ENCODE assay signal across 9 cellular contexts in genomic region chr4:88027611-88028608, GRCh38. TPM values are rescaled to one million over a fixed set of nuclear protein-coding genes. Genes with fewer than 3 reads are reported as not detected.
A peak's percentile ranks its signal among the peaks of the same experiment; 100 is the strongest.
DNase-seq lines count a peak whose midpoint lies in the region; ATAC-seq and TF ChIP-seq lines count a peak whose summit lies in the region.
"Had no signal": no experiment of that assay in that cellular context is flagged by ENCODE, and none has a peak within 500 bp of the region (broad histone marks: within the 10 kb centered on the region; RNA-seq: fewer than 3 reads in every experiment).

No MANE protein-coding gene starts in this region.

- H3K4me3 Mint-ChIP-seq in CD4-positive, CD25-positive, alpha-beta regulatory T cell: no peak overlapping the region

- H3K27ac Mint-ChIP-seq in CD4-positive, CD25-positive, alpha-beta regulatory T cell: peak overlapping the region in 2 of 3 donors; percentile 14 to 27

- TF ChIP-seq CTCF in choroid plexus epithelial cell (conservative IDR thresholded peaks at IDR 0.05; ENCODE audit: low read depth, low read length) (no peak), omental fat pad (IDR thresholded peaks at IDR 0.05) (no peak), colonic mucosa (IDR thresholded peaks at IDR 0.05) (no peak)

- no peaks in the 10 kb centered on the region for H3K4me1 ChIP-seq in CD4-positive, CD25-positive, alpha-beta regulatory T cell (ENCODE audit: control insufficient read depth, insufficient read depth, low read length, poor library complexity, severe bottlenecking)
- H3K4me1 ChIP-seq in colonic mucosa: no peaks in the 10 kb centered on the region

- no peak for ATAC-seq in CD4-positive, CD25-positive, alpha-beta regulatory T cell (ENCODE audit: low read depth in 2 of 2)
- ATAC-seq in omental fat pad (ENCODE audit: low FRiP score): peak; percentile 76
- no peak for ATAC-seq in GM19452 (IDR thresholded peaks at IDR 0.05; ENCODE audit: unreplicated experiment)
- ATAC-seq in HG03442 (IDR thresholded peaks at IDR 0.05; ENCODE audit: unreplicated experiment): no peak
- no peak for ATAC-seq in HG03378 (IDR thresholded peaks at IDR 0.05; ENCODE audit: unreplicated experiment)

- no peaks in the 10 kb centered on the region for H3K27me3 ChIP-seq in CD4-positive, CD25-positive, alpha-beta regulatory T cell (ENCODE audit: control insufficient read depth, insufficient read depth, low read length)
- no peaks in the 10 kb centered on the region for H3K27me3 ChIP-seq in colonic mucosa

- peaks cover 0 to 9% (median 9%) of the 10 kb centered on the region in 7 donors for H3K9me3 Mint-ChIP-seq in CD4-positive, CD25-positive, alpha-beta regulatory T cell

- DNase-seq in CD4-positive, CD25-positive, alpha-beta regulatory T cell: no peak
- DNase-seq in NCI-H82 (lab: John Stamatoyannopoulos, UW) (peak; percentile 12), choroid plexus epithelial cell (ENCODE audit: low read depth) (peak; percentile 92), omental fat pad (ENCODE audit: low spot score) (no peak), colonic mucosa (no peak)

- no peaks in the 10 kb centered on the region for H3K36me3 ChIP-seq in CD4-positive, CD25-positive, alpha-beta regulatory T cell (ENCODE audit: control insufficient read depth, insufficient read depth, low read length)
- no peaks in the 10 kb centered on the region for H3K36me3 ChIP-seq in colonic mucosa

- H3K4me3 ChIP-seq in CD4-positive, CD25-positive, alpha-beta regulatory T cell (ENCODE audit: low read depth, low read length): no peak overlapping the region
- H3K4me3 ChIP-seq in choroid plexus epithelial cell (ENCODE audit: low read depth, low read length) (no peak overlapping the region), colonic mucosa (no peak overlapping the region)

- no peak overlapping the region for H3K9ac ChIP-seq in colonic mucosa (ENCODE audit: low read depth in 2 of 2, low read length in 2 of 2)

- no peak overlapping the region for H3K27ac ChIP-seq in CD4-positive, CD25-positive, alpha-beta regulatory T cell (ENCODE audit: insufficient read depth, low read length, poor library complexity, severe bottlenecking)
- H3K27ac ChIP-seq in colonic mucosa: no peak overlapping the region

- H3K9me3 ChIP-seq in CD4-positive, CD25-positive, alpha-beta regulatory T cell (ENCODE audit: control insufficient read depth in 2 of 2, low read length in 2 of 2): peaks cover 5 to 7% of the 10 kb centered on the region in 2 experiments
- no peaks in the 10 kb centered on the region for H3K9me3 ChIP-seq in colonic mucosa

- peaks cover 21% of the 10 kb centered on the region for H3K36me3 Mint-ChIP-seq in CD4-positive, CD25-positive, alpha-beta regulatory T cell

- no peaks in the 10 kb centered on the region for H3K27me3 Mint-ChIP-seq in CD4-positive, CD25-positive, alpha-beta regulatory T cell

- peaks cover 0 to 3% (median 0%) of the 10 kb centered on the region in 4 donors for H3K4me1 Mint-ChIP-seq in CD4-positive, CD25-positive, alpha-beta regulatory T cell

- intact Hi-C loops in colonic mucosa (cut with DNase I): no loop called here

RNA-seq across cellular contexts. Expression of gene PKD2, which starts 20.5 kb away (rescaled TPM):
- 17.3 TPM for total RNA-seq in CD4-positive, CD25-positive, alpha-beta regulatory T cell
- 1 to 10 TPM; 2.0 to 5.5 (median 3.9) TPM for polyA plus RNA-seq in CD4-positive, CD25-positive, alpha-beta regulatory T cell
- total RNA-seq in omental fat pad (100 to 1,000 TPM in 1 of 4 donors, 10 to 100 TPM in 3; 66.5 to 130 (median 88.6) TPM), colonic mucosa (1 to 10 TPM; 5.9 to 9.2 TPM)

RNA-seq across cellular contexts. Expression of gene SPP1, which starts 52.4 kb away (rescaled TPM):
- not detected for total RNA-seq in CD4-positive, CD25-positive, alpha-beta regulatory T cell
- polyA plus RNA-seq in CD4-positive, CD25-positive, alpha-beta regulatory T cell: under 1 TPM in 1 of 4 donors, not detected in 3; 0.56 TPM
- total RNA-seq in omental fat pad (1,000 to 10,000 TPM in 1 of 4 donors, 10 to 100 TPM in 1, 1 to 10 TPM in 2; 7.9 to 1,073 (median 45.8) TPM), colonic mucosa (10 to 100 TPM in 1 of 2 donors, 1 to 10 TPM in 1; 3.9 to 11.6 TPM)
- total RNA-seq: activated CD8-positive, alpha-beta memory T cell treated with anti-CD3 and anti-CD28 coated beads for 36 hours had no signal

Comparison
In these comparisons a context has a peak if more than half of its experiments do, and no peak if none do; other contexts are left out.
1. DNase-seq: peak in NCI-H82 (single experiment) and choroid plexus epithelial cell (single experiment); none in CD4-positive, CD25-positive, alpha-beta regulatory T cell (0 of 3), omental fat pad (single experiment) and colonic mucosa (single experiment).